ENCODE assay signal across 9 cellular contexts in genomic region chr14:70908918-70909641, GRCh38.
DNase-seq lines count a peak whose midpoint lies in the region; ATAC-seq and TF ChIP-seq lines count a peak whose summit lies in the region.
"Had no signal": no experiment of that assay in that cellular context is flagged by ENCODE, and none has a peak within 500 bp of the region (broad histone marks: within the 10 kb centered on the region; RNA-seq: fewer than 3 reads in every experiment).

No MANE protein-coding gene starts in this region.

- no peaks in the 10 kb centered on the region for H3K36me3 ChIP-seq in ACC112 (ENCODE audit: insufficient read depth, low read length)
- H3K36me3 ChIP-seq in HUES48 (ENCODE audit: control insufficient read depth, insufficient read depth, low read length) = no peaks in the 10 kb centered on the region
- no peaks in the 10 kb centered on the region for H3K36me3 ChIP-seq in muscle layer of colon (ENCODE audit: insufficient read depth, low read length)

- H3K9ac ChIP-seq in HUES48 (ENCODE audit: low read depth, low read length) = peak overlapping the region; percentile 89
- H3K9ac ChIP-seq in muscle layer of colon (ENCODE audit: low read length) = peak overlapping the region; percentile 83

- ATAC-seq in GM18520 (IDR thresholded peaks at IDR 0.05; ENCODE audit: unreplicated experiment) (no peak), GM21786 (IDR thresholded peaks at IDR 0.05; ENCODE audit: unreplicated experiment) (no peak)

- H3K4me1 ChIP-seq in ACC112 (ENCODE audit: control insufficient read depth, insufficient read depth, low read length, unreplicated experiment) = peaks cover 43% of the 10 kb centered on the region
- peaks cover 33% of the 10 kb centered on the region for H3K4me1 ChIP-seq in HUES48 (ENCODE audit: control insufficient read depth, insufficient read depth, low read length)
- H3K4me1 ChIP-seq in muscle layer of colon (ENCODE audit: insufficient read depth, low read length) = peaks cover 30% of the 10 kb centered on the region

- H2AFZ ChIP-seq in ACC112 (ENCODE audit: low read length, unreplicated experiment) = no peak overlapping the region

- H3K4me3 ChIP-seq in ACC112 (ENCODE audit: low read depth, low read length) (peak overlapping the region; percentile 95), HUES48 (ENCODE audit: low read depth, low read length) (peak overlapping the region; percentile 90), cardiac fibroblast (replicated peaks in 1 of 2; ENCODE audit: low read depth in 2 of 2, low read length in 2 of 2) (peak overlapping the region; percentile 91 to 95), muscle layer of colon (ENCODE audit: low read depth in 1 of 2, low read length in 2 of 2) (peak overlapping the region; percentile 69 to 98)

- no peak for DNase-seq in cardiac fibroblast (ENCODE audit: low read depth in 2 of 2)
- DNase-seq in DMS53 treated with DMSO at 0.1 percent for 48 hours (lab: John Stamatoyannopoulos, UW; ENCODE audit: unreplicated experiment) = no peak
- no peak for DNase-seq in activated effector memory CD4-positive, alpha-beta T cell treated with anti-CD3 and anti-CD28 coated beads, Interleukin-2, amount 50 U/mL, for 16 hours
- DNase-seq: OCI-M1 had no signal

- H3K27ac ChIP-seq in ACC112 (ENCODE audit: low read depth, low read length) (peak overlapping the region; percentile 72), HUES48 (ENCODE audit: low read depth, low read length) (peak overlapping the region; percentile 92), muscle layer of colon (ENCODE audit: low read depth, low read length) (no peak overlapping the region)

- H3K9me3 ChIP-seq in HUES48 (ENCODE audit: control insufficient read depth, insufficient read depth, low read length) (no peaks in the 10 kb centered on the region), muscle layer of colon (ENCODE audit: low read length) (no peaks in the 10 kb centered on the region)

- H3K79me2 ChIP-seq in ACC112 (ENCODE audit: control insufficient read depth, insufficient read depth, low read length, unreplicated experiment) = peaks cover 61% of the 10 kb centered on the region

- TF ChIP-seq CTCF in cardiac fibroblast (IDR thresholded peaks at IDR 0.05; ENCODE audit: low read depth, low read length) = no peak

- H3K27me3 ChIP-seq in ACC112 (ENCODE audit: insufficient read depth, low read length) = no peaks in the 10 kb centered on the region
- no peaks in the 10 kb centered on the region for H3K27me3 ChIP-seq in HUES48 (ENCODE audit: control insufficient read depth, insufficient read depth, low read length)
- H3K27me3 ChIP-seq in muscle layer of colon (ENCODE audit: control insufficient read depth in 1 of 2, insufficient read depth in 2 of 2, low read length in 2 of 2) = no peaks in the 10 kb centered on the region
